12 cellular contexts compared by ENCODE assay signal in genomic region chr4:153296424-153296823, GRCh38. TPM values are rescaled to one million over a fixed set of nuclear protein-coding genes. Genes with fewer than 3 reads are reported as not detected.
DNase-seq lines count a peak whose midpoint lies in the region; ATAC-seq and TF ChIP-seq lines count a peak whose summit lies in the region.
"Had no signal": no experiment of that assay in that cellular context is flagged by ENCODE, and none has a peak within 500 bp of the region (broad histone marks: within the 10 kb centered on the region; RNA-seq: fewer than 3 reads in every experiment).

No MANE protein-coding gene starts in this region.

- peak; percentile 49; the same call in 1 of the 3 replicates for ATAC-seq in RWPE2 (ENCODE audit: low read depth)
- ATAC-seq in naive thymus-derived CD4-positive, alpha-beta T cell = no peak
- ATAC-seq in natural killer cell treated with Interleukin-12 subunit alpha and Interleukin-12 subunit beta and Interleukin-15 and Interleukin-18, amount 100 ng/mL, for 72 hours = no peak

- no peak overlapping the region for H3K4me3 ChIP-seq in RWPE2 (ENCODE audit: severe bottlenecking)
- H3K4me3 ChIP-seq in naive thymus-derived CD4-positive, alpha-beta T cell (ENCODE audit: low read length) = no peak overlapping the region

- no peak for TF ChIP-seq CTCF in RWPE2 (IDR thresholded peaks at IDR 0.05; ENCODE audit: poor library complexity, severe bottlenecking)
- TF ChIP-seq CTCF in progenitor cell of endocrine pancreas (IDR thresholded peaks at IDR 0.05; ENCODE audit: unreplicated experiment) = no peak

- no peaks in the 10 kb centered on the region for H3K27me3 Mint-ChIP-seq in progenitor cell of endocrine pancreas
- peaks cover 0 to 5% (median 0%) of the 10 kb centered on the region in 5 donors for H3K27me3 Mint-ChIP-seq in naive thymus-derived CD4-positive, alpha-beta T cell
- peaks cover 13 to 15% of the 10 kb centered on the region in 2 donors for H3K27me3 Mint-ChIP-seq in natural killer cell treated with Interleukin-12 subunit alpha and Interleukin-12 subunit beta and Interleukin-15 and Interleukin-18, amount 100 ng/mL, for 72 hours
- H3K27me3 Mint-ChIP-seq: activated CD4-positive, alpha-beta memory T cell treated with anti-CD3 and anti-CD28 coated beads for 36 hours had no signal

- H3K9me3 ChIP-seq in RWPE2 (ENCODE audit: severe bottlenecking) = peaks cover 2% of the 10 kb centered on the region
- H3K9me3 ChIP-seq in naive thymus-derived CD4-positive, alpha-beta T cell (ENCODE audit: control insufficient read depth in 2 of 3, low read length in 3 of 3) = peaks cover 0 to 3% (median 0%) of the 10 kb centered on the region in 3 experiments

- H3K4me1 Mint-ChIP-seq in progenitor cell of endocrine pancreas (ENCODE audit: low read depth) = peaks cover 1% of the 10 kb centered on the region
- peaks cover 3 to 5% (median 5%) of the 10 kb centered on the region in 7 donors for H3K4me1 Mint-ChIP-seq in naive thymus-derived CD4-positive, alpha-beta T cell
- no peaks in the 10 kb centered on the region for H3K4me1 Mint-ChIP-seq in natural killer cell treated with Interleukin-12 subunit alpha and Interleukin-12 subunit beta and Interleukin-15 and Interleukin-18, amount 100 ng/mL, for 72 hours (ENCODE audit: low read depth in 2 of 2)
- H3K4me1 Mint-ChIP-seq: naive B cell had no signal

- peaks cover 52% of the 10 kb centered on the region for H3K36me3 Mint-ChIP-seq in progenitor cell of endocrine pancreas (ENCODE audit: insufficient read depth)
- H3K36me3 Mint-ChIP-seq in naive thymus-derived CD4-positive, alpha-beta T cell = peaks cover 4 to 37% (median 18%) of the 10 kb centered on the region in 5 donors
- no peaks in the 10 kb centered on the region for H3K36me3 Mint-ChIP-seq in natural killer cell treated with Interleukin-12 subunit alpha and Interleukin-12 subunit beta and Interleukin-15 and Interleukin-18, amount 100 ng/mL, for 72 hours

- intact Hi-C loops in naive thymus-derived CD4-positive, alpha-beta T cell (cut with micrococcal nuclease) = no loop called here

- no peak overlapping the region for H3K4me3 Mint-ChIP-seq in progenitor cell of endocrine pancreas (ENCODE audit: low read depth)
- no peak overlapping the region for H3K4me3 Mint-ChIP-seq in naive thymus-derived CD4-positive, alpha-beta T cell
- no peak overlapping the region for H3K4me3 Mint-ChIP-seq in natural killer cell treated with Interleukin-12 subunit alpha and Interleukin-12 subunit beta and Interleukin-15 and Interleukin-18, amount 100 ng/mL, for 72 hours
- H3K4me3 Mint-ChIP-seq: activated CD4-positive, alpha-beta memory T cell treated with anti-CD3 and anti-CD28 coated beads for 36 hours; naive B cell had no signal

- CTCF ChIA-PET in naive thymus-derived CD4-positive, alpha-beta T cell (lab: Charles Lee) = no interaction called here

- peaks cover 18% of the 10 kb centered on the region for H3K9me3 Mint-ChIP-seq in progenitor cell of endocrine pancreas (ENCODE audit: low read depth)
- H3K9me3 Mint-ChIP-seq in naive thymus-derived CD4-positive, alpha-beta T cell = peaks cover 5 to 19% (median 10%) of the 10 kb centered on the region in 11 donors
- peaks cover 3% of the 10 kb centered on the region for H3K9me3 Mint-ChIP-seq in natural killer cell treated with Interleukin-12 subunit alpha and Interleukin-12 subunit beta and Interleukin-15 and Interleukin-18, amount 100 ng/mL, for 72 hours

- no peaks in the 10 kb centered on the region for H3K27me3 ChIP-seq in RWPE2 (ENCODE audit: insufficient read depth, poor library complexity, severe bottlenecking)
- no peaks in the 10 kb centered on the region for H3K27me3 ChIP-seq in naive thymus-derived CD4-positive, alpha-beta T cell (ENCODE audit: control insufficient read depth in 2 of 2, insufficient read depth in 2 of 2, low read length in 2 of 2)

- POLR2A ChIA-PET in naive thymus-derived CD4-positive, alpha-beta T cell (lab: Charles Lee) = no interaction called here

- DNase-seq in AG20443 (ENCODE audit: low spot score) (peak; percentile 88), RWPE2 (ENCODE audit: low spot score) (no peak), fibroblast of peridontal ligament (ENCODE audit: extremely low read depth) (peak; percentile 78), progenitor cell of endocrine pancreas (ENCODE audit: low spot score, unreplicated experiment) (no peak), T1000 (lab: John Stamatoyannopoulos, UW) (no peak), NCI-H2107 (lab: John Stamatoyannopoulos, UW) (no peak)
- DNase-seq in naive thymus-derived CD4-positive, alpha-beta T cell = no peak
- no peak for DNase-seq in natural killer cell treated with Interleukin-12 subunit alpha and Interleukin-12 subunit beta and Interleukin-15 and Interleukin-18, amount 100 ng/mL, for 72 hours (ENCODE audit: low spot score)
- DNase-seq: activated CD4-positive, alpha-beta memory T cell treated with anti-CD3 and anti-CD28 coated beads for 36 hours; MV-4-11; naive B cell; NCI-H510A treated with DMSO at 0.1 percent for 48 hours had no signal

- H3K27ac Mint-ChIP-seq in progenitor cell of endocrine pancreas = peak overlapping the region; percentile 30
- H3K27ac Mint-ChIP-seq in naive thymus-derived CD4-positive, alpha-beta T cell = no peak overlapping the region
- no peak overlapping the region for H3K27ac Mint-ChIP-seq in natural killer cell treated with Interleukin-12 subunit alpha and Interleukin-12 subunit beta and Interleukin-15 and Interleukin-18, amount 100 ng/mL, for 72 hours
- H3K27ac Mint-ChIP-seq: activated CD4-positive, alpha-beta memory T cell treated with anti-CD3 and anti-CD28 coated beads for 36 hours had no signal

- H3K36me3 ChIP-seq in RWPE2 (ENCODE audit: low read depth) = 0 out of 2 replicates have a peak, but pooled peaks cover 5% of the 10 kb centered on the region
- H3K36me3 ChIP-seq in naive thymus-derived CD4-positive, alpha-beta T cell (ENCODE audit: control insufficient read depth in 2 of 3, insufficient read depth in 3 of 3, low read length in 3 of 3) = no peaks in the 10 kb centered on the region

- no peaks in the 10 kb centered on the region for H3K4me1 ChIP-seq in RWPE2 (ENCODE audit: insufficient read depth, poor library complexity, severe bottlenecking)
- no peaks in the 10 kb centered on the region for H3K4me1 ChIP-seq in naive thymus-derived CD4-positive, alpha-beta T cell (ENCODE audit: control insufficient read depth in 2 of 2, insufficient read depth in 2 of 2, low read length in 2 of 2)

- no peak overlapping the region for H3K27ac ChIP-seq in RWPE2 (ENCODE audit: poor library complexity, severe bottlenecking)
- H3K27ac ChIP-seq in naive thymus-derived CD4-positive, alpha-beta T cell (ENCODE audit: low read depth, low read length) = no peak overlapping the region

RNA-seq across cellular contexts. Expression of gene MND1, which starts 48.1 kb away (rescaled TPM):
- total RNA-seq in progenitor cell of endocrine pancreas = 9.1 and 9.7 TPM in 2 replicates
- 10 to 100 TPM in 1 of 5 experiments, not detected in 4; 13.5 TPM for total RNA-seq in naive thymus-derived CD4-positive, alpha-beta T cell
- polyA plus RNA-seq in naive thymus-derived CD4-positive, alpha-beta T cell = under 1 TPM in 1 of 2 donors, not detected in 1; 0.75 TPM
- total RNA-seq in natural killer cell treated with Interleukin-12 subunit alpha and Interleukin-12 subunit beta and Interleukin-15 and Interleukin-18, amount 100 ng/mL, for 72 hours = 10 to 100 TPM; 13.5 to 18.2 TPM

Comparison
In these comparisons a context has a peak if more than half of its experiments do, and no peak if none do; other contexts are left out.
1. DNase-seq: peak in AG20443 (single experiment) and fibroblast of peridontal ligament (single experiment); none in RWPE2 (single experiment), progenitor cell of endocrine pancreas (single experiment), naive thymus-derived CD4-positive, alpha-beta T cell (0 of 9), T1000 (single experiment), NCI-H2107 (single experiment) and natural killer cell treated with Interleukin-12 subunit alpha and Interleukin-12 subunit beta and Interleukin-15 and Interleukin-18, amount 100 ng/mL, for 72 hours (single experiment).